ENCODE assay signal across 22 cellular contexts in the genomic region with DNA sequence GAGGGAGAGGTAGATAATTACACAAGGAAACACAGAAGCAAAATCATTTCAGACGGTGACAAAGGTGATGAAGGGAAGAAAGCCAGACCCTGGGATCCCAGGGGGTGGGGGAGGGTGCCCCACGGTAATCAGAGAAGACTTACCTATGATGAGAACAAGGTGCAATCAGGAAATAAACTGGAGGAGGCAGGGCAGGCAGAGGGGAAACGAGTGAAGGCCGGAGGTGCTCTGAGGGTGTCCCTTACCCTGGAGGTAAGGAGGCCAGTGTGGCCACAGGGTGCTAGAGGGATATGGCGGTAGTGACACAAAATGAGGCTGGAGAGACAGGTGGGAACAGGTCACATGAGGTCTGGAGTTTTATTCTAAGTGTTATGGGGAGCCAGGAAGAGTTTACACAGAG. TPM values are rescaled to one million over a fixed set of nuclear protein-coding genes. Genes with fewer than 3 reads are reported as not detected.
"Had no signal": no experiment of that assay in that cellular context is flagged by ENCODE, and none has a peak within 500 bp of the region (broad histone marks: within the 10 kb centered on the region; RNA-seq: fewer than 3 reads in every experiment).

No MANE protein-coding gene starts in this region.

- H3K36me3 Mint-ChIP-seq: natural killer cell treated with Interleukin-12 subunit alpha and Interleukin-12 subunit beta and Interleukin-15 and Interleukin-18, amount 100 ng/mL, for 72 hours; type B pancreatic cell had no signal

- FAIRE-seq: urothelium cell line had no signal

- H3K27ac ChIP-seq: epithelial cell of prostate, esophagus muscularis mucosa, gastrocnemius medialis, hepatocyte, sigmoid colon had no signal

- ATAC-seq: effector memory CD8-positive, alpha-beta T cell; gastrocnemius medialis; natural killer cell treated with Interleukin-12 subunit alpha and Interleukin-12 subunit beta and Interleukin-15 and Interleukin-18, amount 100 ng/mL, for 72 hours had no signal

- DNase-seq: effector memory CD8-positive, alpha-beta T cell; gastrocnemius medialis; glutamatergic neuron; sigmoid colon; stimulated activated CD4-positive, alpha-beta T cell treated with anti-CD3 and anti-CD28 coated beads, Interleukin-12 subunit alpha, Interleukin-12 subunit beta, amount 100 ng/mL, for 4 hours; stimulated activated CD4-positive, alpha-beta T cell treated with anti-CD3 and anti-CD28 coated beads, Interleukin-2, amount 100 ng/mL, for 48 hours; stimulated activated naive CD4-positive, alpha-beta T cell treated with Interleukin-2 at 50 U/mL for 16 hours had no signal

- H3K9me3 Mint-ChIP-seq: effector memory CD8-positive, alpha-beta T cell; natural killer cell treated with Interleukin-12 subunit alpha and Interleukin-12 subunit beta and Interleukin-15 and Interleukin-18, amount 100 ng/mL, for 72 hours; type B pancreatic cell had no signal

- H3K27me3 Mint-ChIP-seq: effector memory CD8-positive, alpha-beta T cell; natural killer cell treated with Interleukin-12 subunit alpha and Interleukin-12 subunit beta and Interleukin-15 and Interleukin-18, amount 100 ng/mL, for 72 hours; type B pancreatic cell had no signal

- H3K4me2 ChIP-seq: hepatocyte had no signal

- H3K4me3 ChIP-seq: esophagus muscularis mucosa, gastrocnemius medialis, hepatocyte, sigmoid colon, skin epidermis had no signal

- H2AFZ ChIP-seq: hepatocyte had no signal

- H3K27me3 ChIP-seq: esophagus muscularis mucosa, gastrocnemius medialis, hepatocyte, sigmoid colon had no signal

- H3K79me2 ChIP-seq: hepatocyte had no signal

- H3K27ac Mint-ChIP-seq: type B pancreatic cell had no signal

- H3K4me3 Mint-ChIP-seq: effector memory CD8-positive, alpha-beta T cell; natural killer cell treated with Interleukin-12 subunit alpha and Interleukin-12 subunit beta and Interleukin-15 and Interleukin-18, amount 100 ng/mL, for 72 hours; type B pancreatic cell had no signal

- H3K36me3 ChIP-seq: esophagus muscularis mucosa, gastrocnemius medialis, sigmoid colon had no signal

- H3K9me3 ChIP-seq: esophagus muscularis mucosa, gastrocnemius medialis, sigmoid colon had no signal

RNA-seq across cellular contexts. Expression of a gene that starts 13.9 kb away (rescaled TPM):
- total RNA-seq: fibroblast of villous mesenchyme; gastrocnemius medialis; hepatocyte; kidney epithelial cell; liver; lung microvascular endothelial cell; mesenteric fat pad; myocyte; natural killer cell treated with Interleukin-12 subunit alpha and Interleukin-12 subunit beta and Interleukin-15 and Interleukin-18, amount 100 ng/mL, for 72 hours; osteocyte; pulmonary artery endothelial cell; sigmoid colon had no signal
- polyA plus RNA-seq: hepatocyte, liver had no signal
